Comparison of ENCODE assay signal across 1 cellular context in genomic region chr11:2940166-2940929, GRCh38.
A peak's percentile ranks its signal among the peaks of the same experiment; 100 is the strongest.
TF ChIP-seq lines count a peak whose summit lies in the region.

No MANE protein-coding gene starts in this region.

TF ChIP-seq in H1, 55 proteins besides CTCF, POLR2A, EP300 and RAD21:
- TF ChIP-seq MAFK (IDR thresholded peaks at IDR 0.05; ENCODE audit: low read depth, low read length) (peak; percentile 34; the same call in 1 of the 2 replicates), NANOG (IDR thresholded peaks at IDR 0.05; ENCODE audit: insufficient read depth, low read depth, low read length, poor library complexity, severe bottlenecking) (no peak), BACH1 (IDR thresholded peaks at IDR 0.05; ENCODE audit: low read length) (0 out of 2 replicates have a peak, but pooled peaks have one; percentile 16)
TF ChIP-seq in H1: peak in this region for 2.
